ENCODE assay signal across 12 cellular contexts in the genomic region with DNA sequence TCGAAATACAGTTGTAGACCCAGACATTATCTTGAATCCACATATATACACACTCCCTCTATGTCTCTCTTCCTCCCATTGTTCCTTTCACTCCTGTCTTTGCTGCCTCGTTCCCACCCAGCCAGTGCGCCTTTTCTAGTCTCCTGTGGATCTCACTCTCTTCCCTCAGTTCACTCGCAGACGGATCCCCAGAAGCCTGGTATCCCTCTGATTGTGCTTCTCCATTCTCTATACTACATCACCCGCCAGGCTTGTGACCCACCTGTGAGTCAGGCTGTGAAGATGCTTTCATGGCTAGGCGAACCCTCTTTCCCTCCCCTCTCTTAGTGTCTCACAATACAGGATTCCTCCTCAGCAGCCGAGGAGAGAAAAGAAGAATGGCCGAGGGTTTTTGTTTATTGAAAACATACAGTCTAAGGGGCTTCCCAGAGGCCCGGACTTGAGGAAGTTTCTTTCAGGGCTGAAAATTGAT. TPM values are rescaled to one million over a fixed set of nuclear protein-coding genes. Genes with fewer than 3 reads are reported as not detected.
DNase-seq lines count a peak whose midpoint lies in the region; ATAC-seq, FAIRE-seq and TF ChIP-seq lines count a peak whose summit lies in the region.
"Had no signal": no experiment of that assay in that cellular context is flagged by ENCODE, and none has a peak within 500 bp of the region (broad histone marks: within the 10 kb centered on the region; RNA-seq: fewer than 3 reads in every experiment).

No MANE protein-coding gene starts in this region.

- no peak for ATAC-seq in activated CD8-positive, alpha-beta T cell treated with anti-CD3 and anti-CD28 coated beads, Interleukin-2, amount 10 ng/mL, durations not matched to agents 7 days and 5 days
- ATAC-seq in HG02981 (IDR thresholded peaks at IDR 0.05; ENCODE audit: unreplicated experiment) = no peak
- ATAC-seq in GM18867 (IDR thresholded peaks at IDR 0.05; ENCODE audit: unreplicated experiment) = no peak

- H3K27me3 Mint-ChIP-seq in activated CD8-positive, alpha-beta T cell treated with anti-CD3 and anti-CD28 coated beads, Interleukin-2, amount 10 ng/mL, durations not matched to agents 7 days and 5 days (ENCODE audit: low read depth) = no peaks in the 10 kb centered on the region

- H3K27me3 ChIP-seq in A673 (replicated peaks; ENCODE audit: insufficient read depth, low read depth, low read length, poor library complexity) = no peaks in the 10 kb centered on the region
- H3K27me3 ChIP-seq in HAP-1 (ENCODE audit: low read depth) = no peaks in the 10 kb centered on the region
- H3K27me3 ChIP-seq in keratinocyte (ENCODE audit: control insufficient read depth, extremely low read depth, insufficient read depth, low read length) = no peaks in the 10 kb centered on the region
- no peaks in the 10 kb centered on the region for H3K27me3 ChIP-seq in tibial nerve
- H3K27me3 ChIP-seq: right atrium auricular region had no signal

- peak overlapping the region; percentile 67 for H3K4me3 Mint-ChIP-seq in activated CD8-positive, alpha-beta T cell treated with anti-CD3 and anti-CD28 coated beads, Interleukin-2, amount 10 ng/mL, durations not matched to agents 7 days and 5 days

- H2AFZ ChIP-seq in keratinocyte (ENCODE audit: control insufficient read depth, low read length) = no peak overlapping the region

- dilution Hi-C loops in keratinocyte (cut with MboI; ENCODE audit: extremely low pct_ligation_motif_present, low sequenced_read_pairs) = no loop called here

- H3K4me3 ChIP-seq in A673 (ENCODE audit: low read depth, low read length, poor library complexity, severe bottlenecking) (peak overlapping the region; percentile 73), HAP-1 (peak overlapping the region; percentile 58), keratinocyte (ENCODE audit: control insufficient read depth in 2 of 3, extremely low read depth in 1 of 3, insufficient read depth in 2 of 3, low read depth in 1 of 3, low read length in 3 of 3) (no peak overlapping the region), tibial nerve (no peak overlapping the region)

- no peak for TF ChIP-seq EP300 in tibial nerve (IDR thresholded peaks at IDR 0.05)

- H3K9me1 ChIP-seq in keratinocyte (ENCODE audit: control insufficient read depth, extremely low read depth, insufficient read depth, low read length) = no peaks in the 10 kb centered on the region

- intact Hi-C loops in A673 (cut with micrococcal nuclease; ENCODE audit: unreplicated experiment) = no loop called here

- FAIRE-seq in keratinocyte (lab: Jason Lieb, UNC) = no peak
- FAIRE-seq: endometrium had no signal

- no peaks in the 10 kb centered on the region for H3K36me3 ChIP-seq in A673 (ENCODE audit: insufficient read depth, low read length, poor library complexity, severe bottlenecking)
- H3K36me3 ChIP-seq in HAP-1 (replicated peaks) = 0 out of 2 replicates have a peak, but pooled peaks cover 2% of the 10 kb centered on the region
- no peaks in the 10 kb centered on the region for H3K36me3 ChIP-seq in keratinocyte (ENCODE audit: control insufficient read depth in 2 of 2, extremely low read depth in 1 of 2, insufficient read depth in 2 of 2, low read length in 2 of 2)
- peaks cover 0 to 11% (median 0%) of the 10 kb centered on the region in 3 donors for H3K36me3 ChIP-seq in tibial nerve
- H3K36me3 ChIP-seq: right atrium auricular region had no signal

- H3K4me1 ChIP-seq in A673 (ENCODE audit: insufficient read depth, low read length, poor library complexity, severe bottlenecking) (peaks cover 19% of the 10 kb centered on the region), HAP-1 (peaks cover 17% of the 10 kb centered on the region), keratinocyte (ENCODE audit: control insufficient read depth, extremely low read depth, insufficient read depth, low read length) (peaks cover 12% of the 10 kb centered on the region), tibial nerve (peaks cover 0 to 31% (median 16%) of the 10 kb centered on the region in 4 donors)

- CTCF ChIA-PET in A673 (lab: Charles Lee) = no interaction called here
- CTCF ChIA-PET in activated CD8-positive, alpha-beta T cell treated with anti-CD3 and anti-CD28 coated beads, Interleukin-2, amount 10 ng/mL, durations not matched to agents 7 days and 5 days (lab: Charles Lee) = interaction anchor here (0.9 to 1.9 kb wide), 7 partner anchors 12 to 45 kb away, joined by 3 to 13 read pairs (median 4); a partner anchor contains a TSS

- H3K9ac ChIP-seq in keratinocyte (ENCODE audit: control insufficient read depth, extremely low read depth, insufficient read depth, low read length) = no peak overlapping the region

- TF ChIP-seq CTCF in A673 (conservative IDR thresholded peaks at IDR 0.05; ENCODE audit: low read depth, low read length) = no peak
- no peak for TF ChIP-seq CTCF in keratinocyte (optimal IDR thresholded peaks at IDR 0.05 in 1 of 3, IDR thresholded peaks at IDR 0.05 in 1 of 3, conservative IDR thresholded peaks at IDR 0.05 in 1 of 3; ENCODE audit: extremely low read depth in 1 of 3, insufficient read depth in 2 of 3, low read length in 3 of 3)
- no peak for TF ChIP-seq CTCF in tibial nerve (IDR thresholded peaks at IDR 0.05)

- no peaks in the 10 kb centered on the region for H3K36me3 Mint-ChIP-seq in activated CD8-positive, alpha-beta T cell treated with anti-CD3 and anti-CD28 coated beads, Interleukin-2, amount 10 ng/mL, durations not matched to agents 7 days and 5 days (ENCODE audit: low read depth)

- H4K20me1 ChIP-seq in keratinocyte (ENCODE audit: control insufficient read depth, extremely low read depth, insufficient read depth, low read length) = no peaks in the 10 kb centered on the region

- H3K9me3 ChIP-seq in A673 (ENCODE audit: low read depth, low read length, poor library complexity, severe bottlenecking) = no peaks in the 10 kb centered on the region
- H3K9me3 ChIP-seq in HAP-1 = no peaks in the 10 kb centered on the region
- no peaks in the 10 kb centered on the region for H3K9me3 ChIP-seq in keratinocyte (ENCODE audit: control insufficient read depth, low read depth, low read length)
- H3K9me3 ChIP-seq in tibial nerve = no peaks in the 10 kb centered on the region
- H3K9me3 ChIP-seq: right atrium auricular region had no signal

- no peak for TF ChIP-seq POLR2A in tibial nerve (IDR thresholded peaks at IDR 0.05)

- POLR2A ChIA-PET in A673 (lab: Charles Lee; ENCODE audit: low non-redundant PET) = no interaction called here
- POLR2A ChIA-PET in activated CD8-positive, alpha-beta T cell treated with anti-CD3 and anti-CD28 coated beads, Interleukin-2, amount 10 ng/mL, durations not matched to agents 7 days and 5 days (lab: Charles Lee) = interaction anchor here (1.0 to 1.2 kb wide), 3 partner anchors 39 to 45 kb away, joined by 3 to 4 read pairs (median 3); no protein-coding TSS in a partner anchor

- no TSS peak for BruUV-seq in A673 (replicated peaks; lab: Mats Ljungman, UMichigan)

- DNase-seq in A673 (ENCODE audit: low spot score) = no peak
- no peak for DNase-seq in HAP-1 (ENCODE audit: low spot score in 2 of 2)
- DNase-seq in activated CD8-positive, alpha-beta T cell treated with anti-CD3 and anti-CD28 coated beads, Interleukin-2, amount 10 ng/mL, durations not matched to agents 7 days and 5 days = no peak
- DNase-seq in keratinocyte (ENCODE audit: low read depth, low spot score) = no peak
- no peak for DNase-seq in activated CD4-positive, alpha-beta T cell treated with anti-CD3 and anti-CD28 coated beads, Interleukin-2, amount 50 U/mL, for 48 hours
- no peak for DNase-seq in tibial nerve (ENCODE audit: low spot score in 2 of 2)

- peak overlapping the region; percentile 90 for H3K4me2 ChIP-seq in keratinocyte (ENCODE audit: control insufficient read depth, extremely low read depth, insufficient read depth, low read depth, low read length)

- H3K27ac Mint-ChIP-seq in activated CD8-positive, alpha-beta T cell treated with anti-CD3 and anti-CD28 coated beads, Interleukin-2, amount 10 ng/mL, durations not matched to agents 7 days and 5 days = no peak overlapping the region

- 54 to 59% methylated on average over 10 of the region's 10 CpGs for WGBS in tibial nerve, 2 donors

- H3K79me2 ChIP-seq in keratinocyte (ENCODE audit: control insufficient read depth, insufficient read depth, low read length) = no peaks in the 10 kb centered on the region

- no peaks in the 10 kb centered on the region for H3K9me3 Mint-ChIP-seq in activated CD8-positive, alpha-beta T cell treated with anti-CD3 and anti-CD28 coated beads, Interleukin-2, amount 10 ng/mL, durations not matched to agents 7 days and 5 days (ENCODE audit: insufficient read depth)

- peaks cover 25% of the 10 kb centered on the region for H3K4me1 Mint-ChIP-seq in activated CD8-positive, alpha-beta T cell treated with anti-CD3 and anti-CD28 coated beads, Interleukin-2, amount 10 ng/mL, durations not matched to agents 7 days and 5 days (ENCODE audit: low read depth)

- in situ Hi-C loops in HAP-1 (cut with MboI; ENCODE audit: low sequenced_read_pairs) = no loop called here

- H3K27ac ChIP-seq in A673 (ENCODE audit: low read depth, low read length, poor library complexity, severe bottlenecking) (no peak overlapping the region), keratinocyte (ENCODE audit: control insufficient read depth, insufficient read depth, low read length) (no peak overlapping the region), tibial nerve (no peak overlapping the region)
- H3K27ac ChIP-seq: HL-60 had no signal

RNA-seq across cellular contexts. Expression of a gene that starts 1.5 kb away (rescaled TPM):
- total RNA-seq in A673 (2021) (11.3 and 12.2 TPM in 2 replicates), tibial nerve (1 to 10 TPM; 1.7 to 2.7 (median 2.4) TPM)
- 1 to 10 TPM; 4.9 to 5.1 TPM for total RNA-seq in activated CD8-positive, alpha-beta T cell treated with anti-CD3 and anti-CD28 coated beads, Interleukin-2, amount 10 ng/mL, durations not matched to agents 7 days and 5 days
- 2.9 to 4.8 TPM (median 3.0 TPM) in 3 replicates for polyA plus RNA-seq in keratinocyte
- 1.3 TPM for polyA plus RNA-seq in keratinocyte (2011; ENCODE audit: low read depth)
- polyA plus RNA-seq in keratinocyte (2011; cell fraction: cytosol; rRNA removed) = 1.4 and 1.5 TPM in 2 replicates
- polyA plus RNA-seq in keratinocyte (2011; cell fraction: nucleus; rRNA removed) = 19.9 and 21.8 TPM in 2 replicates
- polyA plus RNA-seq in keratinocyte (2012; ENCODE audit: low replicate concordance) = 1.2 and 1.9 TPM in 2 replicates
- 4.9 to 6.6 TPM (median 5.9 TPM) in 3 replicates for polyA minus RNA-seq in keratinocyte
- 1.9 TPM for polyA minus RNA-seq in keratinocyte (2011; cell fraction: cytosol; rRNA and poly(A)+ RNA removed)
- 3.4 and 5.6 TPM in 2 replicates for polyA minus RNA-seq in keratinocyte (2011; cell fraction: nucleus; rRNA and poly(A)+ RNA removed)

RNA-seq across cellular contexts. Expression of a gene that starts 5.4 kb away (rescaled TPM):
- 70.2 and 79.1 TPM in 2 replicates for total RNA-seq in A673 (2021)
- 100 to 1,000 TPM; 101 to 104 TPM for total RNA-seq in activated CD8-positive, alpha-beta T cell treated with anti-CD3 and anti-CD28 coated beads, Interleukin-2, amount 10 ng/mL, durations not matched to agents 7 days and 5 days
- 42.1 to 45.3 TPM (median 43.1 TPM) in 3 replicates for polyA plus RNA-seq in keratinocyte
- polyA plus RNA-seq in keratinocyte (2011; ENCODE audit: low read depth) = 20.3 TPM
- 14.0 and 15.8 TPM in 2 replicates for polyA plus RNA-seq in keratinocyte (2011; cell fraction: cytosol; rRNA removed)
- polyA plus RNA-seq in keratinocyte (2011; cell fraction: nucleus; rRNA removed) = 141 and 160 TPM in 2 replicates
- polyA plus RNA-seq in keratinocyte (2012; ENCODE audit: low replicate concordance) = 23.4 and 26.4 TPM in 2 replicates
- polyA minus RNA-seq in keratinocyte = 26.4 to 66.1 TPM (median 42.9 TPM) in 3 replicates
- 20.3 TPM for polyA minus RNA-seq in keratinocyte (2011; cell fraction: cytosol; rRNA and poly(A)+ RNA removed)
- polyA minus RNA-seq in keratinocyte (2011; cell fraction: nucleus; rRNA and poly(A)+ RNA removed) = 24.1 and 33.3 TPM in 2 replicates
- total RNA-seq in tibial nerve = 10 to 100 TPM; 41.0 to 70.6 (median 52.3) TPM

RNA-seq across cellular contexts. Expression of a gene that starts 16.6 kb away (rescaled TPM):
- total RNA-seq in A673 (2021) (109 and 115 TPM in 2 replicates), tibial nerve (10 to 100 TPM; 54.5 to 91.1 (median 65.2) TPM)
- total RNA-seq in activated CD8-positive, alpha-beta T cell treated with anti-CD3 and anti-CD28 coated beads, Interleukin-2, amount 10 ng/mL, durations not matched to agents 7 days and 5 days = 10 to 100 TPM; 77.9 to 84.2 TPM
- 72.1 to 97.0 TPM (median 91.3 TPM) in 3 replicates for polyA plus RNA-seq in keratinocyte
- polyA plus RNA-seq in keratinocyte (2011; ENCODE audit: low read depth) = 18.7 TPM
- polyA plus RNA-seq in keratinocyte (2011; cell fraction: cytosol; rRNA removed) = 70.0 and 83.7 TPM in 2 replicates
- 104 and 111 TPM in 2 replicates for polyA plus RNA-seq in keratinocyte (2011; cell fraction: nucleus; rRNA removed)
- 59.6 and 60.0 TPM in 2 replicates for polyA plus RNA-seq in keratinocyte (2012; ENCODE audit: low replicate concordance)
- polyA minus RNA-seq in keratinocyte = 66.3 to 139 TPM (median 80.7 TPM) in 3 replicates
- 103 TPM for polyA minus RNA-seq in keratinocyte (2011; cell fraction: cytosol; rRNA and poly(A)+ RNA removed)
- 41.2 and 50.0 TPM in 2 replicates for polyA minus RNA-seq in keratinocyte (2011; cell fraction: nucleus; rRNA and poly(A)+ RNA removed)

RNA-seq across cellular contexts. Expression of a gene that starts 22.5 kb away (rescaled TPM):
- total RNA-seq in A673 (2021) = not detected in 2 replicates
- not detected for total RNA-seq in activated CD8-positive, alpha-beta T cell treated with anti-CD3 and anti-CD28 coated beads, Interleukin-2, amount 10 ng/mL, durations not matched to agents 7 days and 5 days
- 0.03 to 0.04 TPM in 2 of 3 replicates, not detected in the other for polyA plus RNA-seq in keratinocyte
- polyA plus RNA-seq in keratinocyte (2011; ENCODE audit: low read depth) = not detected
- polyA plus RNA-seq in keratinocyte (2011; cell fraction: cytosol; rRNA removed) = 0.03 and 0.05 TPM in 2 replicates
- polyA plus RNA-seq in keratinocyte (2011; cell fraction: nucleus; rRNA removed) = 0.05 TPM in 1 of 2 replicates, not detected in the other
- 0.11 TPM in 1 of 2 replicates, not detected in the other for polyA plus RNA-seq in keratinocyte (2012; ENCODE audit: low replicate concordance)
- 0.06 TPM in 1 of 3 replicates, not detected in the others for polyA minus RNA-seq in keratinocyte
- polyA minus RNA-seq in keratinocyte (2011; cell fraction: cytosol; rRNA and poly(A)+ RNA removed) = not detected
- polyA minus RNA-seq in keratinocyte (2011; cell fraction: nucleus; rRNA and poly(A)+ RNA removed) = not detected in 2 replicates
- total RNA-seq in tibial nerve = under 1 TPM in 3 of 4 donors, not detected in 1; 0.20 to 0.66 (median 0.21) TPM
- total RNA-seq: kidney epithelial cell, right atrium auricular region had no signal

RNA-seq across cellular contexts. Expression of a gene that starts 23.4 kb away (rescaled TPM):
- total RNA-seq in A673 (2021) (72.5 and 75.5 TPM in 2 replicates), tibial nerve (10 to 100 TPM; 22.7 to 42.0 (median 26.6) TPM)
- total RNA-seq in activated CD8-positive, alpha-beta T cell treated with anti-CD3 and anti-CD28 coated beads, Interleukin-2, amount 10 ng/mL, durations not matched to agents 7 days and 5 days = 10 to 100 TPM; 29.3 to 29.7 TPM
- 8.8 to 12.6 TPM (median 9.2 TPM) in 3 replicates for polyA plus RNA-seq in keratinocyte
- polyA plus RNA-seq in keratinocyte (2011; ENCODE audit: low read depth) = 5.9 TPM
- 13.5 and 25.2 TPM in 2 replicates for polyA plus RNA-seq in keratinocyte (2011; cell fraction: cytosol; rRNA removed)
- polyA plus RNA-seq in keratinocyte (2011; cell fraction: nucleus; rRNA removed) = 22.5 and 30.8 TPM in 2 replicates
- polyA plus RNA-seq in keratinocyte (2012; ENCODE audit: low replicate concordance) = 26.2 and 38.0 TPM in 2 replicates
- polyA minus RNA-seq in keratinocyte = 7.4 to 47.3 TPM (median 8.8 TPM) in 3 replicates
- 32.0 TPM for polyA minus RNA-seq in keratinocyte (2011; cell fraction: cytosol; rRNA and poly(A)+ RNA removed)
- polyA minus RNA-seq in keratinocyte (2011; cell fraction: nucleus; rRNA and poly(A)+ RNA removed) = 13.2 and 13.6 TPM in 2 replicates

Comparison
In these comparisons a context has a peak if more than half of its experiments do, and no peak if none do; other contexts are left out.
1. H3K4me3 ChIP-seq: peak in A673 (single experiment) and HAP-1 (single experiment); none in keratinocyte (0 of 3) and tibial nerve (0 of 4).